ENCODE assay signal across 1 cellular context in the genomic region with DNA sequence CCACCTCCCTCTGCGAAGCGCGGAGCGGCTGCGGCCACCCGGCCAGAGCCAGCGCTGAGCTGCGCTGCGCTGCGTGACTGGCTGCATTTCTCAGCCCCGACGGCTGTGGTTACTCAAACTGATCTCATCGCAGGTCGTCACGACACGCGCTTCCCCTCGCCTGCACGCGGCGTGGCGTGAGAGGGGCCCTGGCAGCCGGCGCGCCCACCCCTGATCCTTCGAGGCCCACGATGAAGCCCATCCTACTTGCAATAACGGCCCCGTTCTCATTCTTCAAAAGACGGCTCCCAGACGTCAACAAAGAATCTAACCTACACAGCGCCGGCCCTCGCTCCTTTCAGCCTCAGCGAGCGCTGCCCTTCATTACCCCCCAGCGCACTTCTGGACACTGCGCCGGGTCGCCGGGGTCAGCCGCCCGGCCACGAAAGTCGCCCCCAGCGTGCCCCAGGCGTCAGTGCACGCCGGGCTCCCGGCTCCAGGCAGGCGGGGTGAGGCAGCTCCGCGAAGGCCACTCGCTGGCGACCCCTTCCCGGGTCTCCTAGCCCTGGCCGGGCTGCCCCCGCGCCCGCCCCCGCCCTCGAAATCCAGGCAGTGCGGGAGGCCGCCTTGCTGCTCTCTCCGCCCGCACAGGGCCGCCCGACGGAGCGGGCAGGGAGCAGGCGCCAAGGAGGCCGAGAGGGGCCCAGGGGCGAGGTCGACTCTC.
A peak's percentile ranks its signal among the peaks of the same experiment; 100 is the strongest.
TF ChIP-seq lines count a peak whose summit lies in the region.

No MANE protein-coding gene starts in this region.

TF ChIP-seq in IMR-90, 13 proteins besides CTCF, POLR2A, EP300 and RAD21 (continued from another document):
- TF ChIP-seq ELK1 (IDR thresholded peaks at IDR 0.05; ENCODE audit: borderline replicate concordance, low read depth, low read length): no peak
- no peak for TF ChIP-seq RFX5 (IDR thresholded peaks at IDR 0.05; ENCODE audit: low read depth, low read length)
- no peak for TF ChIP-seq RCOR1 (IDR thresholded peaks at IDR 0.05; ENCODE audit: insufficient replicate concordance, low read length)
- peak; percentile 60; the same call in 1 of the 2 replicates for TF ChIP-seq FOS (IDR thresholded peaks at IDR 0.05; ENCODE audit: low read depth, low read length)
- peak; percentile 70 for TF ChIP-seq BHLHE40 (IDR thresholded peaks at IDR 0.05; ENCODE audit: low read depth, low read length)
- TF ChIP-seq MAFK (IDR thresholded peaks at IDR 0.05; ENCODE audit: low read depth, low read length): no peak
- TF ChIP-seq CEBPB (IDR thresholded peaks at IDR 0.05; ENCODE audit: low read depth, low read length): peak; percentile 25; the same call in 1 of the 2 replicates
